ENCODE assay signal across 14 cellular contexts in genomic region chr7:44382459-44383300, GRCh38. TPM values are rescaled to one million over a fixed set of nuclear protein-coding genes. Genes with fewer than 3 reads are reported as not detected.
DNase-seq lines count a peak whose midpoint lies in the region; FAIRE-seq and TF ChIP-seq lines count a peak whose summit lies in the region.
"Had no signal": no experiment of that assay in that cellular context is flagged by ENCODE, and none has a peak within 500 bp of the region (broad histone marks: within the 10 kb centered on the region; RNA-seq: fewer than 3 reads in every experiment).

No MANE protein-coding gene starts in this region.

- H3K4ac ChIP-seq in mesenchymal stem cell (ENCODE audit: low read depth in 1 of 2, low read length in 2 of 2): peak overlapping the region in 1 of 2 experiments; percentile 50

- H3K79me1 ChIP-seq in mesenchymal stem cell (replicated peaks; ENCODE audit: low read length, poor library complexity, severe bottlenecking): peaks cover 23% of the 10 kb centered on the region

- TF ChIP-seq POLR2A in endothelial cell of umbilical vein (IDR thresholded peaks at IDR 0.05; ENCODE audit: low read depth, low read length) (no peak), testis (IDR thresholded peaks at IDR 0.05) (no peak)

- no peaks in the 10 kb centered on the region for H3K9me1 ChIP-seq in endothelial cell of umbilical vein (replicated peaks; ENCODE audit: control insufficient read depth, extremely low read depth, insufficient read depth, low read length)

- H3K9me3 Mint-ChIP-seq in activated CD4-positive, alpha-beta memory T cell treated with anti-CD3 and anti-CD28 coated beads, Interleukin-2, amount 10 ng/mL, durations not matched to agents 7 days and 5 days: no peaks in the 10 kb centered on the region
- no peaks in the 10 kb centered on the region for H3K9me3 Mint-ChIP-seq in activated CD4-positive, alpha-beta memory T cell treated with anti-CD3 and anti-CD28 coated beads for 36 hours
- H3K9me3 Mint-ChIP-seq: IgD-negative memory B cell had no signal

- CTCF ChIA-PET in activated CD4-positive, alpha-beta memory T cell treated with anti-CD3 and anti-CD28 coated beads, Interleukin-2, amount 10 ng/mL, durations not matched to agents 7 days and 5 days (lab: Charles Lee): no interaction called here
- CTCF ChIA-PET in activated CD4-positive, alpha-beta memory T cell treated with anti-CD3 and anti-CD28 coated beads for 36 hours (lab: Charles Lee): interaction anchor here (1.4 kb wide), 1 partner anchor 183 kb away, joined by 3 read pairs; no protein-coding TSS in a partner anchor
- CTCF ChIA-PET in endothelial cell of umbilical vein (lab: Charles Lee): interaction anchor here (0.6 to 1.4 kb wide), 9 partner anchors 13 to 168 kb away, joined by 3 to 8 read pairs (median 3); no protein-coding TSS in a partner anchor

- peak overlapping the region; percentile 20 for H2BK15ac ChIP-seq in mesenchymal stem cell (ENCODE audit: low read depth, poor library complexity, severe bottlenecking)

- peak overlapping the region; percentile 76 for H4K8ac ChIP-seq in mesenchymal stem cell (ENCODE audit: low read length)

- H3K4me1 ChIP-seq in endothelial cell of umbilical vein (ENCODE audit: control insufficient read depth, extremely low read depth, insufficient read depth, low read length): peaks cover 67% of the 10 kb centered on the region
- peaks cover 61% of the 10 kb centered on the region for H3K4me1 ChIP-seq in mesenchymal stem cell (ENCODE audit: control insufficient read depth, insufficient read depth, low read depth, low read length)
- H3K4me1 ChIP-seq in testis: peaks cover 12% of the 10 kb centered on the region

- DNase-seq in activated CD4-positive, alpha-beta memory T cell treated with anti-CD3 and anti-CD28 coated beads, Interleukin-2, amount 10 ng/mL, durations not matched to agents 7 days and 5 days: peak; percentile 13
- no peak for DNase-seq in activated CD4-positive, alpha-beta memory T cell treated with anti-CD3 and anti-CD28 coated beads for 36 hours
- no peak for DNase-seq in endothelial cell of umbilical vein (ENCODE audit: low read depth, low spot score)
- peak; percentile 66 for DNase-seq in mesenchymal stem cell
- DNase-seq in testis: peak; percentile 46
- no peak for DNase-seq in CD1c-positive myeloid dendritic cell (ENCODE audit: extremely low spot score)
- DNase-seq in NCI-H1105 (lab: John Stamatoyannopoulos, UW): no peak
- no peak for DNase-seq in kidney glomerular epithelial cell (lab: John Stamatoyannopoulos, UW)
- DNase-seq: activated CD4-positive, alpha-beta T cell treated with anti-CD3 and anti-CD28 coated beads, Interleukin-2, amount 50 U/mL, for 48 hours; DMS53 had no signal

- no peak overlapping the region for H3K4me3 Mint-ChIP-seq in activated CD4-positive, alpha-beta memory T cell treated with anti-CD3 and anti-CD28 coated beads, Interleukin-2, amount 10 ng/mL, durations not matched to agents 7 days and 5 days
- H3K4me3 Mint-ChIP-seq in activated CD4-positive, alpha-beta memory T cell treated with anti-CD3 and anti-CD28 coated beads for 36 hours: no peak overlapping the region
- H3K4me3 Mint-ChIP-seq: IgD-negative memory B cell had no signal

- peaks cover 11% of the 10 kb centered on the region for H3K36me3 Mint-ChIP-seq in activated CD4-positive, alpha-beta memory T cell treated with anti-CD3 and anti-CD28 coated beads, Interleukin-2, amount 10 ng/mL, durations not matched to agents 7 days and 5 days (ENCODE audit: low read depth)
- H3K36me3 Mint-ChIP-seq in activated CD4-positive, alpha-beta memory T cell treated with anti-CD3 and anti-CD28 coated beads for 36 hours: peaks cover 2% of the 10 kb centered on the region

- H3K27me3 Mint-ChIP-seq in activated CD4-positive, alpha-beta memory T cell treated with anti-CD3 and anti-CD28 coated beads, Interleukin-2, amount 10 ng/mL, durations not matched to agents 7 days and 5 days: no peaks in the 10 kb centered on the region
- H3K27me3 Mint-ChIP-seq in activated CD4-positive, alpha-beta memory T cell treated with anti-CD3 and anti-CD28 coated beads for 36 hours: no peaks in the 10 kb centered on the region
- H3K27me3 Mint-ChIP-seq: IgD-negative memory B cell had no signal

- H3K14ac ChIP-seq in mesenchymal stem cell (ENCODE audit: low read length in 2 of 2): peak overlapping the region in 1 of 2 experiments; percentile 4

- H2AFZ ChIP-seq in endothelial cell of umbilical vein (ENCODE audit: low read depth, low read length): no peak overlapping the region
- H2AFZ ChIP-seq in mesenchymal stem cell (ENCODE audit: low read depth, low read length): no peak overlapping the region

- H3K27ac ChIP-seq in endothelial cell of umbilical vein (ENCODE audit: insufficient read depth, low read depth, low read length): peak overlapping the region; percentile 79
- H3K27ac ChIP-seq in mesenchymal stem cell (ENCODE audit: low read length, poor library complexity, severe bottlenecking): peak overlapping the region; percentile 77
- no peak overlapping the region for H3K27ac ChIP-seq in testis

- H3K23ac ChIP-seq in mesenchymal stem cell (ENCODE audit: low read length in 2 of 2): no peak overlapping the region

- peak overlapping the region; percentile 83 for H2AK5ac ChIP-seq in mesenchymal stem cell (ENCODE audit: low read length, severe bottlenecking)

- H4K20me1 ChIP-seq in endothelial cell of umbilical vein (replicated peaks; ENCODE audit: control insufficient read depth, extremely low read depth, insufficient read depth, low read length): no peaks in the 10 kb centered on the region

- no peak overlapping the region for H2BK120ac ChIP-seq in mesenchymal stem cell (ENCODE audit: low read depth, low read length)

- TF ChIP-seq CTCF in endothelial cell of umbilical vein (IDR thresholded peaks at IDR 0.05; ENCODE audit: extremely low read depth in 1 of 2, insufficient read depth in 1 of 2, low read depth in 1 of 2, low read length in 2 of 2) (no peak), testis (IDR thresholded peaks at IDR 0.05) (no peak)

- H3K4me2 ChIP-seq in endothelial cell of umbilical vein (ENCODE audit: insufficient read depth, low read length): no peak overlapping the region
- no peak overlapping the region for H3K4me2 ChIP-seq in mesenchymal stem cell (ENCODE audit: low read length, poor library complexity, severe bottlenecking)

- peak; percentile 49 for FAIRE-seq in endothelial cell of umbilical vein (lab: Jason Lieb, UNC)
- FAIRE-seq: A204.1, GM12892, islet of Langerhans had no signal

- no peaks in the 10 kb centered on the region for H3K4me1 Mint-ChIP-seq in activated CD4-positive, alpha-beta memory T cell treated with anti-CD3 and anti-CD28 coated beads, Interleukin-2, amount 10 ng/mL, durations not matched to agents 7 days and 5 days
- H3K4me1 Mint-ChIP-seq in activated CD4-positive, alpha-beta memory T cell treated with anti-CD3 and anti-CD28 coated beads for 36 hours (ENCODE audit: low read depth): no peaks in the 10 kb centered on the region

- no peak overlapping the region for H2BK5ac ChIP-seq in mesenchymal stem cell (ENCODE audit: low read depth, low read length, poor library complexity, severe bottlenecking)

- peak overlapping the region; percentile 29 to 75 for H3K18ac ChIP-seq in mesenchymal stem cell (ENCODE audit: low read depth in 1 of 2, low read length in 2 of 2)

- H3K27me3 ChIP-seq in endothelial cell of umbilical vein (ENCODE audit: control insufficient read depth in 2 of 2, insufficient read depth in 2 of 2, low read length in 2 of 2) (no peaks in the 10 kb centered on the region), mesenchymal stem cell (ENCODE audit: control insufficient read depth in 1 of 2, insufficient read depth in 1 of 2, low read length in 2 of 2) (no peaks in the 10 kb centered on the region), testis (no peaks in the 10 kb centered on the region)

- H2BK12ac ChIP-seq in mesenchymal stem cell (ENCODE audit: low read length in 2 of 2): peak overlapping the region; percentile 51 to 57

- no peaks in the 10 kb centered on the region for H3K79me2 ChIP-seq in endothelial cell of umbilical vein (ENCODE audit: control insufficient read depth, insufficient read depth, low read length)

- BruUV-seq in endothelial cell of umbilical vein (replicated peaks; lab: Mats Ljungman, UMichigan): no TSS peak

- no peaks in the 10 kb centered on the region for H3K9me3 ChIP-seq in endothelial cell of umbilical vein (replicated peaks; ENCODE audit: control insufficient read depth, insufficient read depth, low read length)
- H3K9me3 ChIP-seq in mesenchymal stem cell (ENCODE audit: control insufficient read depth, low read length): no peaks in the 10 kb centered on the region
- H3K9me3 ChIP-seq in testis: no peaks in the 10 kb centered on the region

- WGBS in mesenchymal stem cell: 63% methylated on average over 12 of the region's 13 CpGs
- 60 to 61% methylated on average over 13 of the region's 13 CpGs for whole genome bisulfite sequencing in testis, 2 donors

- H3K27ac Mint-ChIP-seq in activated CD4-positive, alpha-beta memory T cell treated with anti-CD3 and anti-CD28 coated beads, Interleukin-2, amount 10 ng/mL, durations not matched to agents 7 days and 5 days: no peak overlapping the region
- H3K27ac Mint-ChIP-seq in activated CD4-positive, alpha-beta memory T cell treated with anti-CD3 and anti-CD28 coated beads for 36 hours: no peak overlapping the region

- intact Hi-C loops in activated CD4-positive, alpha-beta memory T cell treated with anti-CD3 and anti-CD28 coated beads for 36 hours (cut with micrococcal nuclease): no loop called here
- intact Hi-C loops in endothelial cell of umbilical vein (cut with micrococcal nuclease) (loop anchor here (2.0 kb wide), 1 partner anchor 80 kb away; no protein-coding TSS in a partner anchor), testis (cut with DNase I; ENCODE audit: low total_unique reads) (no loop called here)

- H3K36me3 ChIP-seq in endothelial cell of umbilical vein (ENCODE audit: control insufficient read depth in 2 of 2, extremely low read depth in 1 of 2, insufficient read depth in 2 of 2, low read length in 2 of 2): peaks cover 0 to 7% of the 10 kb centered on the region in 2 experiments
- H3K36me3 ChIP-seq in mesenchymal stem cell (ENCODE audit: control insufficient read depth in 1 of 2, insufficient read depth in 2 of 2, low read depth in 1 of 2, low read length in 2 of 2): peaks cover 33 to 51% of the 10 kb centered on the region in 2 experiments
- H3K36me3 ChIP-seq in testis (ENCODE audit: low read depth, missing control alignments): no peaks in the 10 kb centered on the region

- H4K91ac ChIP-seq in mesenchymal stem cell (ENCODE audit: low read length): peak overlapping the region; percentile 63

- H3K4me3 ChIP-seq in endothelial cell of umbilical vein (replicated peaks in 1 of 3; ENCODE audit: insufficient read depth in 1 of 3, low read depth in 1 of 3, low read length in 3 of 3) (no peak overlapping the region), mesenchymal stem cell (ENCODE audit: insufficient read depth in 1 of 2, low read depth in 1 of 2, low read length in 2 of 2) (no peak overlapping the region), testis (no peak overlapping the region)

- dilution Hi-C loops in endothelial cell of umbilical vein (cut with MboI; ENCODE audit: extremely low pct_ligation_motif_present, low sequenced_read_pairs): no loop called here

- POLR2A ChIA-PET in activated CD4-positive, alpha-beta memory T cell treated with anti-CD3 and anti-CD28 coated beads, Interleukin-2, amount 10 ng/mL, durations not matched to agents 7 days and 5 days (lab: Charles Lee): no interaction called here
- POLR2A ChIA-PET in activated CD4-positive, alpha-beta memory T cell treated with anti-CD3 and anti-CD28 coated beads for 36 hours (lab: Charles Lee): no interaction called here
- POLR2A ChIA-PET in endothelial cell of umbilical vein (lab: Charles Lee): interaction anchor here (1.0 kb wide), 1 partner anchor 16 kb away, joined by 3 read pairs; no protein-coding TSS in a partner anchor

- H3K9ac ChIP-seq in endothelial cell of umbilical vein (replicated peaks; ENCODE audit: extremely low read depth, insufficient read depth, low read length) (no peak overlapping the region), mesenchymal stem cell (ENCODE audit: low read length) (peak overlapping the region; percentile 65)

RNA-seq across cellular contexts. Expression of gene CAMK2B, which starts 57.3 kb away (rescaled TPM):
- under 1 TPM in 1 of 2 experiments, not detected in 1; 0.10 TPM for total RNA-seq in activated CD4-positive, alpha-beta memory T cell treated with anti-CD3 and anti-CD28 coated beads, Interleukin-2, amount 10 ng/mL, durations not matched to agents 7 days and 5 days
- under 1 TPM; 0.46 to 0.76 TPM for total RNA-seq in activated CD4-positive, alpha-beta memory T cell treated with anti-CD3 and anti-CD28 coated beads for 36 hours
- 1.4 and 1.6 TPM in 2 replicates for total RNA-seq in endothelial cell of umbilical vein
- 0.57 and 0.72 TPM in 2 replicates for polyA plus RNA-seq in endothelial cell of umbilical vein
- 0.36 and 0.47 TPM in 2 replicates for polyA plus RNA-seq in endothelial cell of umbilical vein (2011; cell fraction: cytosol; rRNA removed)
- 1.1 and 2.9 TPM in 2 replicates for polyA plus RNA-seq in endothelial cell of umbilical vein (2011; cell fraction: nucleus; rRNA removed)
- 0.43 and 0.52 TPM in 2 replicates for polyA plus RNA-seq in endothelial cell of umbilical vein (2012)
- 0.68 and 0.76 TPM in 2 replicates for polyA minus RNA-seq in endothelial cell of umbilical vein
- polyA minus RNA-seq in endothelial cell of umbilical vein (2011; cell fraction: cytosol; rRNA and poly(A)+ RNA removed): not detected
- polyA minus RNA-seq in endothelial cell of umbilical vein (2011; cell fraction: nucleus; rRNA and poly(A)+ RNA removed): 1.1 and 2.7 TPM in 2 replicates
- 0.04 TPM for polyA plus RNA-seq in mesenchymal stem cell (2013, experiment 1 of 2)
- polyA plus RNA-seq in mesenchymal stem cell (2013, experiment 2 of 2): 0.12 TPM
- 10 to 100 TPM; 12.1 to 12.5 TPM for total RNA-seq in testis
- polyA plus RNA-seq in testis (ENCODE audit: insufficient read depth, low read depth, low replicate concordance): 4.0 TPM
- polyA plus RNA-seq: IgD-negative memory B cell had no signal

Comparison
In these comparisons a context has a peak if more than half of its experiments do, and no peak if none do; other contexts are left out.
1. DNase-seq: peak in activated CD4-positive, alpha-beta memory T cell treated with anti-CD3 and anti-CD28 coated beads, Interleukin-2, amount 10 ng/mL, durations not matched to agents 7 days and 5 days (single experiment), mesenchymal stem cell (single experiment) and testis (single experiment); none in activated CD4-positive, alpha-beta memory T cell treated with anti-CD3 and anti-CD28 coated beads for 36 hours (single experiment), endothelial cell of umbilical vein (single experiment), CD1c-positive myeloid dendritic cell (single experiment), NCI-H1105 (single experiment) and kidney glomerular epithelial cell (single experiment).
2. H3K27ac ChIP-seq: peak in endothelial cell of umbilical vein (single experiment) and mesenchymal stem cell (single experiment); none in testis (0 of 2).